In genomic region chr1:16367968-16368910, GRCh38 we compare ENCODE assay signal across 8 cellular contexts. TPM values are rescaled to one million over a fixed set of nuclear protein-coding genes. Genes with fewer than 3 reads are reported as not detected.
DNase-seq lines count a peak whose midpoint lies in the region; ATAC-seq and TF ChIP-seq lines count a peak whose summit lies in the region.

No MANE protein-coding gene starts in this region.

- H3K36me3 ChIP-seq in SK-N-MC (ENCODE audit: insufficient read depth, low read length) (peaks cover 7% of the 10 kb centered on the region; the same call in 1 of the 2 replicates), ovary (no peaks in the 10 kb centered on the region)

- TF ChIP-seq EP300 in ovary (IDR thresholded peaks at IDR 0.05): no peak

- intact Hi-C loops in ovary (cut with DNase I): loop anchor here in 3 of 4 donors (10.0 kb wide), 2 partner anchors 163 to 173 kb away; no protein-coding TSS in a partner anchor

- peak overlapping the region; percentile 96 for H3K9ac ChIP-seq in SK-N-MC (ENCODE audit: insufficient read length)

- H3K4me3 ChIP-seq in SK-N-MC (peak overlapping the region; percentile 93), ovary (peak overlapping the region; percentile 82)

- H3K27me3 ChIP-seq in ovary: no peaks in the 10 kb centered on the region

- ATAC-seq in HG03039 (IDR thresholded peaks at IDR 0.05; ENCODE audit: unreplicated experiment): no peak

- 1 to 2% (median 2%) methylated on average over 24 of the region's 24 CpGs for WGBS in ovary, 3 donors

- peaks cover 12% of the 10 kb centered on the region for H3K4me1 ChIP-seq in ovary (ENCODE audit: insufficient read depth)

- H3K27ac ChIP-seq in SK-N-MC: peak overlapping the region; percentile 79
- H3K27ac ChIP-seq in ovary: peak overlapping the region; percentile 98 to 99

- TF ChIP-seq POLR2A in ovary (IDR thresholded peaks at IDR 0.05): no peak

- TF ChIP-seq CTCF in ovary (IDR thresholded peaks at IDR 0.05): no peak

- DNase-seq in DMS79 (lab: John Stamatoyannopoulos, UW) (peak; percentile 7), DMS79 treated with DMSO at 0.1 percent for 48 hours (lab: John Stamatoyannopoulos, UW) (no peak), SK-N-MC (ENCODE audit: low read depth, low spot score) (no peak), fibroblast of gingiva (ENCODE audit: low read depth) (peak; percentile 46), ovary (no peak), 8988T (no peak), putamen (ENCODE audit: low spot score) (no peak)

- H3K9me3 ChIP-seq in SK-N-MC (ENCODE audit: low read depth, low read length) (no peaks in the 10 kb centered on the region), ovary (no peaks in the 10 kb centered on the region)

RNA-seq across cellular contexts. Expression of gene SZRD1, which starts 1.2 kb away (rescaled TPM):
- 100 to 1,000 TPM in 5 of 7 donors, 10 to 100 TPM in 2; 45.3 to 152 (median 131) TPM for total RNA-seq in ovary
- polyA plus RNA-seq in ovary: 10 to 100 TPM; 71.2 to 74.3 TPM

RNA-seq across cellular contexts. Expression of gene FBXO42, which starts 16.0 kb away (rescaled TPM):
- 10 to 100 TPM; 17.7 to 35.3 (median 23.6) TPM for total RNA-seq in ovary
- 10 to 100 TPM; 16.0 to 16.1 TPM for polyA plus RNA-seq in ovary

Comparison
In these comparisons a context has a peak if more than half of its experiments do, and no peak if none do; other contexts are left out.
1. DNase-seq: peak in DMS79 (single experiment) and fibroblast of gingiva (single experiment); none in DMS79 treated with DMSO at 0.1 percent for 48 hours (single experiment), SK-N-MC (single experiment), ovary (0 of 5), 8988T (single experiment) and putamen (single experiment).